3 cellular contexts compared by ENCODE assay signal in the genomic region with DNA sequence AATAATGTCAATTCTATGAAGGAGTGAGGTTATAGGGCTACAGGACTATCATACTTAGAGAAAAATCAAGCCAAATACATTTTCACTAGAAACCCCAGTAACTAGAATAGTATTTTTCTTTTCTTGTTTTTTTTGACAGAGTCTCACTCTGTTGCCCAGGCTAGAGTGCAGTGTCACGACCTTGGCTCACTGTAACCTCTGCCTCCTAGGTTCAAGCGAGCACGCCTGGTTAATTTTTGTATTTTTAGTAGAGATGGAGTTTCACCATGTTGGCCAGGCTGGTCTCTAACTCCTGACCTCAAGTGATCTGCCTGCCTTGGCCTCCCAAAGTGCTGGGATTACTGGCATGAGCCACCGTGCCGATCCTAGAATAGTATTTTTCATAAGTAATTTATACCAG. TPM values are rescaled to one million over a fixed set of nuclear protein-coding genes. Genes with fewer than 3 reads are reported as not detected.
"Had no signal": no experiment of that assay in that cellular context is flagged by ENCODE, and none has a peak within 500 bp of the region (broad histone marks: within the 10 kb centered on the region; RNA-seq: fewer than 3 reads in every experiment).

No MANE protein-coding gene starts in this region.

RNA-seq across cellular contexts. Expression of gene SYCP3, which starts 4.8 kb away (rescaled TPM):
- total RNA-seq: M059J, MCF 10A, NCI-H460 had no signal
